ENCODE assay signal across 1 cellular context in the genomic region with DNA sequence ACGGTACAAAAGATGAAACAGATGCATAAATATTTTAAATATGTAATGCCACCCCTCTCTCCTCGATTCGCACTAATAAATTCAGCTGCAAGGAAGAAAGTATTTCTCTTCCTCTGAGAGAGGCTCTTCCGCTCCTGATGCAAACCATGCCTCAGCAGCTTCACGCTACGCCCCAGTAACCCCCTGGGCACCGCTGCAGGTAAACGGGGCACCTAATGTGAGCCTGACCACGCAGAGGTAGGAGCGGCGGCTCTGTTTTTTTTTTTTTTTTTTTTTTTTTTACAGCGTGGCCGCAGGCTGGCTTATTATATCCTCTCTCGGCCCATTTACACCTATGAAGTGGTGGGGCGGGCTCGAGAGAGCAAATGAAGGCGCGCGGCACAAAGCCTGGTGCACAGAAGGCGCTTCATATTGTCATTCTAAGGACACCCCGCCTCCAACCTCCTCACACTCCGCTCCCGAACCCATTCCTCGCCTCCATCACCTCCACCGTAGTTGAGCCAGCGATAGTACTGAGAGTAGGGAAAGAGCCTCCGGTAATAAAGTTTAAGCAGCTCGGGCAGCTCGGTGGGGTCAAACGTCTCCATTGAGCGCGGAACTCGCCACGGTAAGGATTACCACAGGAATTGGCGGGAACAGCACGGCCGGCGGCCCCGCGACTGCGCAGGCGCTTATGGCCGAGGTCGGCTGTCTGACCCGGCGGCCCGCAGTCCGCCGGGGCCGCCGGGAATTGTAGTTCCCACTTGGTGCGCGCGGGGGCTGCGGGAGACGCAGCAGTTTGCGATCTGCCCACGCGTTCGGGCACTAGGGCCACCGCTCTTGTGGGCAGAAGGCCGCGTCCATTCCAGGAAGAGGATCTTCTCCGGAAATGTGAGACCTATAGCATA.
TF ChIP-seq lines count a peak whose summit lies in the region.

A gene (minus strand): TSS at position 612 of the 887 bp plus-strand sequence. CDS start 25 bp downstream, at position 587.

TF ChIP-seq in K562, 482 proteins besides CTCF, POLR2A, EP300 and RAD21 (continued from another document and continues in another):
- TF ChIP-seq, protein P1, sequence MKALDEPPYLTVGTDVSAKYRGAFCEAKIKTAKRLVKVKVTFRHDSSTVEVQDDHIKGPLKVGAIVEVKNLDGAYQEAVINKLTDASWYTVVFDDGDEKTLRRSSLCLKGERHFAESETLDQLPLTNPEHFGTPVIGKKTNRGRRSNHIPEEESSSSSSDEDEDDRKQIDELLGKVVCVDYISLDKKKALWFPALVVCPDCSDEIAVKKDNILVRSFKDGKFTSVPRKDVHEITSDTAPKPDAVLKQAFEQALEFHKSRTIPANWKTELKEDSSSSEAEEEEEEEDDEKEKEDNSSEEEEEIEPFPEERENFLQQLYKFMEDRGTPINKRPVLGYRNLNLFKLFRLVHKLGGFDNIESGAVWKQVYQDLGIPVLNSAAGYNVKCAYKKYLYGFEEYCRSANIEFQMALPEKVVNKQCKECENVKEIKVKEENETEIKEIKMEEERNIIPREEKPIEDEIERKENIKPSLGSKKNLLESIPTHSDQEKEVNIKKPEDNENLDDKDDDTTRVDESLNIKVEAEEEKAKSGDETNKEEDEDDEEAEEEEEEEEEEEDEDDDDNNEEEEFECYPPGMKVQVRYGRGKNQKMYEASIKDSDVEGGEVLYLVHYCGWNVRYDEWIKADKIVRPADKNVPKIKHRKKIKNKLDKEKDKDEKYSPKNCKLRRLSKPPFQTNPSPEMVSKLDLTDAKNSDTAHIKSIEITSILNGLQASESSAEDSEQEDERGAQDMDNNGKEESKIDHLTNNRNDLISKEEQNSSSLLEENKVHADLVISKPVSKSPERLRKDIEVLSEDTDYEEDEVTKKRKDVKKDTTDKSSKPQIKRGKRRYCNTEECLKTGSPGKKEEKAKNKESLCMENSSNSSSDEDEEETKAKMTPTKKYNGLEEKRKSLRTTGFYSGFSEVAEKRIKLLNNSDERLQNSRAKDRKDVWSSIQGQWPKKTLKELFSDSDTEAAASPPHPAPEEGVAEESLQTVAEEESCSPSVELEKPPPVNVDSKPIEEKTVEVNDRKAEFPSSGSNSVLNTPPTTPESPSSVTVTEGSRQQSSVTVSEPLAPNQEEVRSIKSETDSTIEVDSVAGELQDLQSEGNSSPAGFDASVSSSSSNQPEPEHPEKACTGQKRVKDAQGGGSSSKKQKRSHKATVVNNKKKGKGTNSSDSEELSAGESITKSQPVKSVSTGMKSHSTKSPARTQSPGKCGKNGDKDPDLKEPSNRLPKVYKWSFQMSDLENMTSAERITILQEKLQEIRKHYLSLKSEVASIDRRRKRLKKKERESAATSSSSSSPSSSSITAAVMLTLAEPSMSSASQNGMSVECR (CRISPR knock-in tag; IDR thresholded peaks at IDR 0.05) = peak; percentile 66
- TF ChIP-seq SREBF2 (CRISPR knock-in tag; IDR thresholded peaks at IDR 0.05) = no peak
- TF ChIP-seq THRAP3 (IDR thresholded peaks at IDR 0.05; ENCODE audit: borderline replicate concordance) = no peak
- TF ChIP-seq, protein P2, sequence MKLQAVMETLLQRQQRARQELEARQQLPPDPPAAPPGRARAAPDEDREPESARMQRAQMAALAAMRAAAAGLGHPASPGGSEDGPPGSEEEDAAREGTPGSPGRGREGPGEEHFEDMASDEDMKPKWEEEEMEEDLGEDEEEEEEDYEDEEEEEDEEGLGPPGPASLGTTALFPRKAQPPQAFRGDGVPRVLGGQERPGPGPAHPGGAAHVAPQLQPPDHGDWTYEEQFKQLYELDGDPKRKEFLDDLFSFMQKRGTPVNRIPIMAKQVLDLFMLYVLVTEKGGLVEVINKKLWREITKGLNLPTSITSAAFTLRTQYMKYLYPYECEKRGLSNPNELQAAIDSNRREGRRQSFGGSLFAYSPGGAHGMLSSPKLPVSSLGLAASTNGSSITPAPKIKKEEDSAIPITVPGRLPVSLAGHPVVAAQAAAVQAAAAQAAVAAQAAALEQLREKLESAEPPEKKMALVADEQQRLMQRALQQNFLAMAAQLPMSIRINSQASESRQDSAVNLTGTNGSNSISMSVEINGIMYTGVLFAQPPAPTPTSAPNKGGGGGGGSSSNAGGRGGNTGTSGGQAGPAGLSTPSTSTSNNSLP (IDR thresholded peaks at IDR 0.05; ENCODE audit: borderline replicate concordance, low read depth, low read length) = no peak
- no peak for TF ChIP-seq MCM7 (IDR thresholded peaks at IDR 0.05)
- TF ChIP-seq ESRRA (IDR thresholded peaks at IDR 0.05; ENCODE audit: borderline replicate concordance, low read depth) = peak; percentile 77
- no peak for TF ChIP-seq ZNF561 (CRISPR knock-in tag; conservative IDR thresholded peaks at IDR 0.05)
- TF ChIP-seq, protein P3, sequence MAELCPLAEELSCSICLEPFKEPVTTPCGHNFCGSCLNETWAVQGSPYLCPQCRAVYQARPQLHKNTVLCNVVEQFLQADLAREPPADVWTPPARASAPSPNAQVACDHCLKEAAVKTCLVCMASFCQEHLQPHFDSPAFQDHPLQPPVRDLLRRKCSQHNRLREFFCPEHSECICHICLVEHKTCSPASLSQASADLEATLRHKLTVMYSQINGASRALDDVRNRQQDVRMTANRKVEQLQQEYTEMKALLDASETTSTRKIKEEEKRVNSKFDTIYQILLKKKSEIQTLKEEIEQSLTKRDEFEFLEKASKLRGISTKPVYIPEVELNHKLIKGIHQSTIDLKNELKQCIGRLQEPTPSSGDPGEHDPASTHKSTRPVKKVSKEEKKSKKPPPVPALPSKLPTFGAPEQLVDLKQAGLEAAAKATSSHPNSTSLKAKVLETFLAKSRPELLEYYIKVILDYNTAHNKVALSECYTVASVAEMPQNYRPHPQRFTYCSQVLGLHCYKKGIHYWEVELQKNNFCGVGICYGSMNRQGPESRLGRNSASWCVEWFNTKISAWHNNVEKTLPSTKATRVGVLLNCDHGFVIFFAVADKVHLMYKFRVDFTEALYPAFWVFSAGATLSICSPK (IDR thresholded peaks at IDR 0.05; ENCODE audit: borderline replicate concordance) = no peak
- TF ChIP-seq MEIS2 (IDR thresholded peaks at IDR 0.05; ENCODE audit: partially characterized antibody) = peak; percentile 31
- TF ChIP-seq, protein P4, sequence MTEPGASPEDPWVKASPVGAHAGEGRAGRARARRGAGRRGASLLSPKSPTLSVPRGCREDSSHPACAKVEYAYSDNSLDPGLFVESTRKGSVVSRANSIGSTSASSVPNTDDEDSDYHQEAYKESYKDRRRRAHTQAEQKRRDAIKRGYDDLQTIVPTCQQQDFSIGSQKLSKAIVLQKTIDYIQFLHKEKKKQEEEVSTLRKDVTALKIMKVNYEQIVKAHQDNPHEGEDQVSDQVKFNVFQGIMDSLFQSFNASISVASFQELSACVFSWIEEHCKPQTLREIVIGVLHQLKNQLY (CRISPR knock-in tag; conservative IDR thresholded peaks at IDR 0.05) = no peak
- no peak for TF ChIP-seq TCF7 (IDR thresholded peaks at IDR 0.05; ENCODE audit: borderline replicate concordance)
- TF ChIP-seq MTF1 (CRISPR knock-in tag; IDR thresholded peaks at IDR 0.05; ENCODE audit: borderline replicate concordance) = no peak
- TF ChIP-seq RAD51 (IDR thresholded peaks at IDR 0.05; ENCODE audit: borderline replicate concordance, low read depth) = no peak
- no peak for TF ChIP-seq CSDE1 (IDR thresholded peaks at IDR 0.05)
- TF ChIP-seq LCOR (CRISPR knock-in tag; IDR thresholded peaks at IDR 0.05) = peak; percentile 91
- no peak for TF ChIP-seq ZNF79 (CRISPR knock-in tag; IDR thresholded peaks at IDR 0.05; ENCODE audit: low read depth)
- TF ChIP-seq FOXK1 (CRISPR knock-in tag; IDR thresholded peaks at IDR 0.05; ENCODE audit: borderline replicate concordance) = peak; percentile 86; the same call in 1 of the 2 replicates
- TF ChIP-seq EWSR1 (IDR thresholded peaks at IDR 0.05; ENCODE audit: borderline replicate concordance, low read depth, partially characterized antibody) = no peak
- no peak for TF ChIP-seq ZNF695 (CRISPR knock-in tag; IDR thresholded peaks at IDR 0.05)
- TF ChIP-seq, protein P5, sequence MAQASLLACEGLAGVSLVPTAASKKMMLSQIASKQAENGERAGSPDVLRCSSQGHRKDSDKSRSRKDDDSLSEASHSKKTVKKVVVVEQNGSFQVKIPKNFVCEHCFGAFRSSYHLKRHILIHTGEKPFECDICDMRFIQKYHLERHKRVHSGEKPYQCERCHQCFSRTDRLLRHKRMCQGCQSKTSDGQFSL (CRISPR knock-in tag; IDR thresholded peaks at IDR 0.05) = no peak
- TF ChIP-seq, protein P5 (tag; IDR thresholded peaks at IDR 0.05) = no peak
- no peak for TF ChIP-seq ZNF146 (CRISPR knock-in tag; IDR thresholded peaks at IDR 0.05; ENCODE audit: unreplicated experiment)
- TF ChIP-seq, protein P6, sequence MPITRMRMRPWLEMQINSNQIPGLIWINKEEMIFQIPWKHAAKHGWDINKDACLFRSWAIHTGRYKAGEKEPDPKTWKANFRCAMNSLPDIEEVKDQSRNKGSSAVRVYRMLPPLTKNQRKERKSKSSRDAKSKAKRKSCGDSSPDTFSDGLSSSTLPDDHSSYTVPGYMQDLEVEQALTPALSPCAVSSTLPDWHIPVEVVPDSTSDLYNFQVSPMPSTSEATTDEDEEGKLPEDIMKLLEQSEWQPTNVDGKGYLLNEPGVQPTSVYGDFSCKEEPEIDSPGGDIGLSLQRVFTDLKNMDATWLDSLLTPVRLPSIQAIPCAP (CRISPR knock-in tag; IDR thresholded peaks at IDR 0.05; ENCODE audit: borderline replicate concordance) = no peak
- TF ChIP-seq CBX5 (IDR thresholded peaks at IDR 0.05; ENCODE audit: borderline replicate concordance, low read depth) = no peak
- no peak for TF ChIP-seq ASH1L (IDR thresholded peaks at IDR 0.05; ENCODE audit: borderline replicate concordance, low read depth, partially characterized antibody)
- TF ChIP-seq TSC22D4 (tag; IDR thresholded peaks at IDR 0.05) = no peak
- TF ChIP-seq, protein P7, sequence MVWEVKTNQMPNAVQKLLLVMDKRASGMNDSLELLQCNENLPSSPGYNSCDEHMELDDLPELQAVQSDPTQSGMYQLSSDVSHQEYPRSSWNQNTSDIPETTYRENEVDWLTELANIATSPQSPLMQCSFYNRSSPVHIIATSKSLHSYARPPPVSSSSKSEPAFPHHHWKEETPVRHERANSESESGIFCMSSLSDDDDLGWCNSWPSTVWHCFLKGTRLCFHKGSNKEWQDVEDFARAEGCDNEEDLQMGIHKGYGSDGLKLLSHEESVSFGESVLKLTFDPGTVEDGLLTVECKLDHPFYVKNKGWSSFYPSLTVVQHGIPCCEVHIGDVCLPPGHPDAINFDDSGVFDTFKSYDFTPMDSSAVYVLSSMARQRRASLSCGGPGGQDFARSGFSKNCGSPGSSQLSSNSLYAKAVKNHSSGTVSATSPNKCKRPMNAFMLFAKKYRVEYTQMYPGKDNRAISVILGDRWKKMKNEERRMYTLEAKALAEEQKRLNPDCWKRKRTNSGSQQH (CRISPR knock-in tag; IDR thresholded peaks at IDR 0.05) = no peak
- TF ChIP-seq, protein P8, sequence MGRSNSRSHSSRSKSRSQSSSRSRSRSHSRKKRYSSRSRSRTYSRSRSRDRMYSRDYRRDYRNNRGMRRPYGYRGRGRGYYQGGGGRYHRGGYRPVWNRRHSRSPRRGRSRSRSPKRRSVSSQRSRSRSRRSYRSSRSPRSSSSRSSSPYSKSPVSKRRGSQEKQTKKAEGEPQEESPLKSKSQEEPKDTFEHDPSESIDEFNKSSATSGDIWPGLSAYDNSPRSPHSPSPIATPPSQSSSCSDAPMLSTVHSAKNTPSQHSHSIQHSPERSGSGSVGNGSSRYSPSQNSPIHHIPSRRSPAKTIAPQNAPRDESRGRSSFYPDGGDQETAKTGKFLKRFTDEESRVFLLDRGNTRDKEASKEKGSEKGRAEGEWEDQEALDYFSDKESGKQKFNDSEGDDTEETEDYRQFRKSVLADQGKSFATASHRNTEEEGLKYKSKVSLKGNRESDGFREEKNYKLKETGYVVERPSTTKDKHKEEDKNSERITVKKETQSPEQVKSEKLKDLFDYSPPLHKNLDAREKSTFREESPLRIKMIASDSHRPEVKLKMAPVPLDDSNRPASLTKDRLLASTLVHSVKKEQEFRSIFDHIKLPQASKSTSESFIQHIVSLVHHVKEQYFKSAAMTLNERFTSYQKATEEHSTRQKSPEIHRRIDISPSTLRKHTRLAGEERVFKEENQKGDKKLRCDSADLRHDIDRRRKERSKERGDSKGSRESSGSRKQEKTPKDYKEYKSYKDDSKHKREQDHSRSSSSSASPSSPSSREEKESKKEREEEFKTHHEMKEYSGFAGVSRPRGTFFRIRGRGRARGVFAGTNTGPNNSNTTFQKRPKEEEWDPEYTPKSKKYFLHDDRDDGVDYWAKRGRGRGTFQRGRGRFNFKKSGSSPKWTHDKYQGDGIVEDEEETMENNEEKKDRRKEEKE (IDR thresholded peaks at IDR 0.05; ENCODE audit: borderline replicate concordance in 1 of 2, control insufficient read depth in 1 of 2, low read depth in 2 of 2, low read length in 1 of 2) = peak in 1 of 2 experiments; percentile 50; a peak in 1 of 4 replicates
- TF ChIP-seq, protein P9, sequence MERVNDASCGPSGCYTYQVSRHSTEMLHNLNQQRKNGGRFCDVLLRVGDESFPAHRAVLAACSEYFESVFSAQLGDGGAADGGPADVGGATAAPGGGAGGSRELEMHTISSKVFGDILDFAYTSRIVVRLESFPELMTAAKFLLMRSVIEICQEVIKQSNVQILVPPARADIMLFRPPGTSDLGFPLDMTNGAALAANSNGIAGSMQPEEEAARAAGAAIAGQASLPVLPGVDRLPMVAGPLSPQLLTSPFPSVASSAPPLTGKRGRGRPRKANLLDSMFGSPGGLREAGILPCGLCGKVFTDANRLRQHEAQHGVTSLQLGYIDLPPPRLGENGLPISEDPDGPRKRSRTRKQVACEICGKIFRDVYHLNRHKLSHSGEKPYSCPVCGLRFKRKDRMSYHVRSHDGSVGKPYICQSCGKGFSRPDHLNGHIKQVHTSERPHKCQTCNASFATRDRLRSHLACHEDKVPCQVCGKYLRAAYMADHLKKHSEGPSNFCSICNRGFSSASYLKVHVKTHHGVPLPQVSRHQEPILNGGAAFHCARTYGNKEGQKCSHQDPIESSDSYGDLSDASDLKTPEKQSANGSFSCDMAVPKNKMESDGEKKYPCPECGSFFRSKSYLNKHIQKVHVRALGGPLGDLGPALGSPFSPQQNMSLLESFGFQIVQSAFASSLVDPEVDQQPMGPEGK (CRISPR knock-in tag; IDR thresholded peaks at IDR 0.05; ENCODE audit: borderline replicate concordance) = no peak
- TF ChIP-seq YBX1 (IDR thresholded peaks at IDR 0.05) = no peak
- no peak for TF ChIP-seq U2AF1 (optimal IDR thresholded peaks at IDR 0.05; ENCODE audit: low read depth, low read length)
- no peak for TF ChIP-seq BDP1 (IDR thresholded peaks at IDR 0.05; ENCODE audit: insufficient read depth, insufficient read length)
- TF ChIP-seq MCM2 (IDR thresholded peaks at IDR 0.05; ENCODE audit: low read depth) = no peak
- no peak for TF ChIP-seq ELF4 (CRISPR knock-in tag; IDR thresholded peaks at IDR 0.05)
- TF ChIP-seq MTA2 (IDR thresholded peaks at IDR 0.05; ENCODE audit: low read depth) = peak; percentile 20; the same call in 1 of the 2 replicates
- peak; percentile 35; the same call in 1 of the 2 replicates for TF ChIP-seq FOSL1 (tag; conservative IDR thresholded peaks at IDR 0.05)
- no peak for TF ChIP-seq PTTG1 (tag; IDR thresholded peaks at IDR 0.05; ENCODE audit: low read depth)
- no peak for TF ChIP-seq C11orf30 (IDR thresholded peaks at IDR 0.05; ENCODE audit: low read depth)
- TF ChIP-seq BMI1 (IDR thresholded peaks at IDR 0.05; ENCODE audit: low read length) = no peak
